9 cellular contexts compared by ENCODE assay signal in the genomic region with DNA sequence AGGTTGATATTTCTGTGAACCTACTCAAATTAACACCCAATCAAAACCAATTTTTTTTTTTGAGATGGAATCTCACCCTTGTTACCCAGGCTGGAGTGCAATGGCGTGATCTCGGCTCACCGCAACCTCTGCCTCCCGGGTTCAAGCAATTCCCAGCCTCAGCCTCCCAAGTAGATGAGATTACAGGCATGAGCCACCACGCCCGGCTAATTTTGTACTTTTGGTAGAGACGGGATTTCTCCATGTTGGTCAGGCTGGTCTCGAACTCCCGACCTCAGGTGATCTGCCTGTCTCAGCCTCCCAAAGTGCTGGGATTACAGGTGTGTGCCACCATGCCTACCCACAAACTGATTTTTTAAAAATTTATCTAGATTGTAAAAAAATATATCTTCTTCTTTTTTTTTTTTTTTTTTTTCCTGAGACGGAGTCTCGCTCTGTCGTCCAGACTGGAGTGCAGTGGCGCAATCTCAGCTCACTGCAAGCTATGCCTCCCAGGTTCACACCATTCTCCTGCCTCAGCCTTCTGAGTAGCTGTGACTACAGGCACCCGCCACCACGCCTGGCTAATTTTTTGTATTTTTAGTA. TPM values are rescaled to one million over a fixed set of nuclear protein-coding genes. Genes with fewer than 3 reads are reported as not detected.
"Had no signal": no experiment of that assay in that cellular context is flagged by ENCODE, and none has a peak within 500 bp of the region (broad histone marks: within the 10 kb centered on the region; RNA-seq: fewer than 3 reads in every experiment).

No MANE protein-coding gene starts in this region.

RNA-seq across cellular contexts. Expression of a gene that starts 29.3 kb away (rescaled TPM):
- total RNA-seq: gastrocnemius medialis, heart right ventricle, kidney epithelial cell, liver, mesenteric fat pad, posterior vena cava, right atrium auricular region, suprapubic skin, upper lobe of left lung had no signal
- polyA plus RNA-seq: heart right ventricle, liver had no signal
